In the genomic region with DNA sequence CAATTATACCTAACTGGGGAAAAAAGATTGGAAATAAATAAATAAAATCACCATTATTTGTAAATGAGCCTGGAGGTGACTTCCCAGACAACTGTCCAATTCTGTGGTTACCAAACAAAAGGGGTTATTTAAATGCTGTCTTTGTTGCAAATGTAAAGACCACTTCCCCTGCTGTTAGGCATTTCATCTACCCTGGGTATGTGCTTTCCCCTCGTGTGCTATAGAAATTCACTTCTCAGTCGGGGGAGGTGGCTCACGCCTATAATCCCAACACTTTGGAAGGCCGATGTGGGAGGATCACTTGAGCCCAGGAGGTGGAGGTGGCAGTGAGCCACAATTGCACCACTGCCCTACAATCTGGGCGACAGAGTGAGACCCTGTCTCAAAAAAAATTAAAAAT, we compare ENCODE assay signal across 22 cellular contexts.
DNase-seq lines count a peak whose midpoint lies in the region; ATAC-seq and TF ChIP-seq lines count a peak whose summit lies in the region.
"Had no signal": no experiment of that assay in that cellular context is flagged by ENCODE, and none has a peak within 500 bp of the region (broad histone marks: within the 10 kb centered on the region; RNA-seq: fewer than 3 reads in every experiment).

No MANE protein-coding gene starts in this region.

- H3K4me2 ChIP-seq in H9 (ENCODE audit: insufficient read depth, insufficient read length, low read length) (no peak overlapping the region), neuronal stem cell (ENCODE audit: insufficient read depth, low read length, poor library complexity, severe bottlenecking) (no peak overlapping the region)
- H3K4me2 ChIP-seq: A549, SK-N-SH had no signal

- no peak overlapping the region for H3K18ac ChIP-seq in H9 (ENCODE audit: insufficient read length, low read depth, low read length)
- H3K18ac ChIP-seq in neuronal stem cell (ENCODE audit: low read length): no peak overlapping the region

- H4K91ac ChIP-seq in H9 (ENCODE audit: insufficient read length, low read depth, low read length): no peak overlapping the region
- no peak overlapping the region for H4K91ac ChIP-seq in neuronal stem cell (ENCODE audit: low read depth, low read length, poor library complexity)

- no peak overlapping the region for H2BK5ac ChIP-seq in H9 (ENCODE audit: insufficient read length, low read length)
- H2BK5ac ChIP-seq in neuronal stem cell (ENCODE audit: low read length): no peak overlapping the region

- H3K4me3 Mint-ChIP-seq in H9: no peak overlapping the region
- H3K4me3 Mint-ChIP-seq: CD4-positive, CD25-positive, alpha-beta regulatory T cell had no signal

- H3K14ac ChIP-seq in H9 (ENCODE audit: insufficient read depth, low read length): no peak overlapping the region
- H3K14ac ChIP-seq in neuronal stem cell (ENCODE audit: low read length): no peak overlapping the region

- no peak overlapping the region for H3K56ac ChIP-seq in H9 (ENCODE audit: insufficient read length, low read depth, low read length)

- H3K27me3 Mint-ChIP-seq in H9 (ENCODE audit: low read depth): peaks cover 8% of the 10 kb centered on the region; the same call in 1 of the 2 replicates
- H3K27me3 Mint-ChIP-seq: CD4-positive, CD25-positive, alpha-beta regulatory T cell had no signal

- H3K4me1 ChIP-seq in H9 (ENCODE audit: insufficient read depth, low read length) (peaks cover 3% of the 10 kb centered on the region), NT2/D1 (ENCODE audit: insufficient read depth, insufficient read length) (no peaks in the 10 kb centered on the region), iPS DF 6.9 (ENCODE audit: control insufficient read depth, insufficient read depth, low read length) (no peaks in the 10 kb centered on the region; the same call in 1 of the 2 replicates), neuronal stem cell (ENCODE audit: control insufficient read depth in 2 of 2, insufficient read depth in 1 of 2, low read depth in 1 of 2, low read length in 2 of 2) (no peaks in the 10 kb centered on the region), body of pancreas (no peaks in the 10 kb centered on the region)

- peaks cover 20 to 37% (median 26%) of the 10 kb centered on the region in 3 experiments for H3K36me3 Mint-ChIP-seq in H9 (ENCODE audit: insufficient read depth in 1 of 3, low read depth in 3 of 3)

- H3K79me1 ChIP-seq in H9 (ENCODE audit: insufficient read depth, low read depth, low read length, poor library complexity, severe bottlenecking) (no peaks in the 10 kb centered on the region), neuronal stem cell (ENCODE audit: low read depth, low read length) (no peaks in the 10 kb centered on the region)

- H4K8ac ChIP-seq in H9 (replicated peaks; ENCODE audit: insufficient read length, low read depth, low read length) (no peak overlapping the region), neuronal stem cell (ENCODE audit: low read depth, low read length) (no peak overlapping the region)

- no peaks in the 10 kb centered on the region for H3K27me3 ChIP-seq in H9 (ENCODE audit: insufficient read depth, low read length)
- H3K27me3 ChIP-seq in NT2/D1 (ENCODE audit: insufficient read depth, insufficient read length): no peaks in the 10 kb centered on the region
- no peaks in the 10 kb centered on the region for H3K27me3 ChIP-seq in iPS DF 6.9 (ENCODE audit: control insufficient read depth, insufficient read depth, low read length)
- H3K27me3 ChIP-seq in neuronal stem cell (ENCODE audit: control insufficient read depth in 3 of 3, insufficient read depth in 3 of 3, low read depth in 1 of 3, low read length in 3 of 3): no peaks in the 10 kb centered on the region
- no peaks in the 10 kb centered on the region for H3K27me3 ChIP-seq in body of pancreas
- H3K27me3 ChIP-seq: MG63 had no signal

- H3K4ac ChIP-seq in H9 (ENCODE audit: low read depth, low read length) (no peak overlapping the region), neuronal stem cell (ENCODE audit: low read length) (no peak overlapping the region)

- H3K27ac ChIP-seq in H9 (ENCODE audit: insufficient read length, low read depth, low read length): no peak overlapping the region
- no peak overlapping the region for H3K27ac ChIP-seq in iPS DF 6.9 (ENCODE audit: low read length)
- no peak overlapping the region for H3K27ac ChIP-seq in neuronal stem cell (replicated peaks; ENCODE audit: low read length)
- no peak overlapping the region for H3K27ac ChIP-seq in body of pancreas
- H3K27ac ChIP-seq: A549 had no signal

- H3K9me3 ChIP-seq in H9 (ENCODE audit: control insufficient read depth, low read depth, low read length) (no peaks in the 10 kb centered on the region), NT2/D1 (ENCODE audit: insufficient read depth, low read length) (peaks cover 5% of the 10 kb centered on the region; the same call in 1 of the 2 replicates), iPS DF 6.9 (ENCODE audit: control insufficient read depth, insufficient read depth, low read length) (no peaks in the 10 kb centered on the region), neuronal stem cell (replicated peaks in 1 of 2; ENCODE audit: control insufficient read depth in 2 of 2, insufficient read depth in 1 of 2, low read depth in 1 of 2, low read length in 2 of 2) (peaks cover 0 to 12% of the 10 kb centered on the region in 2 donors), body of pancreas (no peaks in the 10 kb centered on the region)
- H3K9me3 ChIP-seq: A549, MG63, SK-N-SH had no signal

- H2AK5ac ChIP-seq in H9 (ENCODE audit: insufficient read length, low read length) (no peak overlapping the region), neuronal stem cell (ENCODE audit: low read depth, low read length) (no peak overlapping the region)

- H3K27ac Mint-ChIP-seq in H9: peak overlapping the region in 1 of 3 experiments; percentile 63; a peak in 1 of 7 replicates
- H3K27ac Mint-ChIP-seq: CD4-positive, CD25-positive, alpha-beta regulatory T cell had no signal

- H2BK15ac ChIP-seq in H9 (ENCODE audit: low read depth, low read length) (no peak overlapping the region), neuronal stem cell (ENCODE audit: low read length) (no peak overlapping the region)

- H4K5ac ChIP-seq in H9 (ENCODE audit: insufficient read length, low read depth, low read length): no peak overlapping the region

- H3K9ac ChIP-seq in H9 (ENCODE audit: extremely low read depth, insufficient read length, low read length): no peak overlapping the region
- H3K9ac ChIP-seq in NT2/D1 (ENCODE audit: insufficient read length, low read depth): no peak overlapping the region
- H3K9ac ChIP-seq in neuronal stem cell (ENCODE audit: low read depth, low read length, poor library complexity): no peak overlapping the region
- H3K9ac ChIP-seq: SK-N-SH had no signal

- H3K4me3 ChIP-seq in NT2/D1 (ENCODE audit: insufficient read length, low read depth) (no peak overlapping the region), iPS DF 6.9 (ENCODE audit: low read length) (no peak overlapping the region), neuronal stem cell (ENCODE audit: low read length in 2 of 2) (no peak overlapping the region), body of pancreas (no peak overlapping the region)
- H3K4me3 ChIP-seq: A549, K562, MG63 had no signal

- H3K36me3 ChIP-seq in NT2/D1 (ENCODE audit: insufficient read depth, insufficient read length, low read length) (peaks cover 8% of the 10 kb centered on the region), iPS DF 6.9 (ENCODE audit: control insufficient read depth, insufficient read depth, low read length) (peaks cover 2% of the 10 kb centered on the region; the same call in 1 of the 2 replicates), neuronal stem cell (replicated peaks in 1 of 2; ENCODE audit: control insufficient read depth in 2 of 2, insufficient read depth in 2 of 2, low read length in 2 of 2) (peaks cover 2 to 71% of the 10 kb centered on the region in 2 donors), body of pancreas (replicated peaks in 1 of 2; ENCODE audit: insufficient read depth in 1 of 2, low read depth in 2 of 2) (no peaks in the 10 kb centered on the region)

- WGBS in H9 (ENCODE audit: extremely low coverage, insufficient read length, low lambda C conversion rate): no CpG with 5 or more reads among the region's 5 CpGs
- WGBS in iPS DF 6.9 (ENCODE audit: insufficient coverage, insufficient read length): no CpG with 5 or more reads among the region's 5 CpGs
- no CpG with 5 or more reads among the region's 5 CpGs for WGBS in neuronal stem cell (ENCODE audit: extremely low coverage in 2 of 2, insufficient read length in 2 of 2, insufficient replicate concordance in 1 of 2), 2 donors
- WGBS in body of pancreas, 2 donors: 64 to 75% methylated on average over 5 of the region's 5 CpGs

- DNase-seq in H9 (peak; percentile 72), NT2/D1 (ENCODE audit: low read depth, low spot score) (peak; percentile 66), iPS DF 6.9 (ENCODE audit: low read depth, low spot score) (peak; percentile 48), neuronal stem cell (ENCODE audit: low spot score) (peak; percentile 45), body of pancreas (no peak), HT-29 (ENCODE audit: low spot score) (no peak)
- DNase-seq: CD4-positive, CD25-positive, alpha-beta regulatory T cell; COR-L47; DMS79; MG63; NCI-H1417; NCI-H187 treated with DMSO at 0.1 percent for 48 hours; NCI-H2227 treated with DMSO at 0.1 percent for 48 hours; NCI-H510A; NK-92 treated with Interleukin-12 subunit alpha and Interleukin-12 subunit beta, amount 100 ng/mL, for 24 hours; SIG-M5; SK-N-SH had no signal

- H2BK120ac ChIP-seq in H9 (ENCODE audit: low read depth, low read length, poor library complexity, severe bottlenecking) (no peak overlapping the region), neuronal stem cell (ENCODE audit: low read depth, low read length) (no peak overlapping the region)

- intact Hi-C loops in body of pancreas (cut with DNase I): no loop called here

- H3K23me2 ChIP-seq in H9 (ENCODE audit: insufficient read length, low read depth, low read length, poor library complexity, severe bottlenecking): no peaks in the 10 kb centered on the region

- H3K4me1 Mint-ChIP-seq in H9: peaks cover 33 to 41% of the 10 kb centered on the region in 2 experiments

- no peaks in the 10 kb centered on the region for H3K79me2 ChIP-seq in H9 (ENCODE audit: insufficient read depth, low read length)

- TF ChIP-seq CTCF in H9 (conservative IDR thresholded peaks at IDR 0.05): no peak
- TF ChIP-seq CTCF in body of pancreas (IDR thresholded peaks at IDR 0.05): no peak

- no peaks in the 10 kb centered on the region for H4K20me1 ChIP-seq in H9 (ENCODE audit: control insufficient read depth, insufficient read depth, insufficient read length)

- ATAC-seq in body of pancreas (no peak), HG03280 (IDR thresholded peaks at IDR 0.05; ENCODE audit: unreplicated experiment) (no peak)
- ATAC-seq: A549, HepG2, K562, Panc1 had no signal

- no peak overlapping the region for H2BK20ac ChIP-seq in H9 (ENCODE audit: low read depth, low read length, poor library complexity, severe bottlenecking)

- H2AFZ ChIP-seq in H9 (ENCODE audit: low read length): no peak overlapping the region
- no peak overlapping the region for H2AFZ ChIP-seq in neuronal stem cell (ENCODE audit: low read length)

- no peak for TF ChIP-seq POLR2A in body of pancreas (IDR thresholded peaks at IDR 0.05)

- H3K9me3 Mint-ChIP-seq in H9: no peaks in the 10 kb centered on the region; a peak in 1 of 5 replicates

- H2BK12ac ChIP-seq in H9 (ENCODE audit: insufficient read length, low read depth, low read length) (no peak overlapping the region), neuronal stem cell (ENCODE audit: low read length) (no peak overlapping the region)

- no peak overlapping the region for H3K23ac ChIP-seq in H9 (ENCODE audit: insufficient read length, low read depth, low read length)
- no peak overlapping the region for H3K23ac ChIP-seq in neuronal stem cell (ENCODE audit: low read depth, low read length, poor library complexity)

- H3T11ph ChIP-seq in H9 (ENCODE audit: low read length): no peak overlapping the region

Comparison
In these comparisons a context has a peak if more than half of its experiments do, and no peak if none do; other contexts are left out.
1. DNase-seq: peak in H9 (single experiment), NT2/D1 (single experiment), iPS DF 6.9 (single experiment) and neuronal stem cell (single experiment); none in body of pancreas (0 of 4) and HT-29 (single experiment).